9 cellular contexts compared by ENCODE assay signal in genomic region chr14:77005559-77005958, GRCh38.
"Had no signal": no experiment of that assay in that cellular context is flagged by ENCODE, and none has a peak within 500 bp of the region (broad histone marks: within the 10 kb centered on the region; RNA-seq: fewer than 3 reads in every experiment).

No MANE protein-coding gene starts in this region.

- H3K27ac ChIP-seq: dorsolateral prefrontal cortex, ovary had no signal

- H3K27me3 ChIP-seq: dorsolateral prefrontal cortex, ovary had no signal

- DNase-seq: activated CD4-positive, alpha-beta T cell treated with anti-CD3 and anti-CD28 coated beads, Interleukin-2, amount 50 U/mL, for 1 hour; activated CD4-positive, CD25-positive, alpha-beta regulatory T cell; activated naive CD4-positive, alpha-beta T cell treated with anti-CD3 and anti-CD28 coated beads, Interleukin-2, amount 50 U/mL, for 16 hours; activated T-cell treated with anti-CD3 and anti-CD28 coated beads for 4 hours; amniotic stem cell; dorsolateral prefrontal cortex; ovary; stimulated activated CD4-positive, alpha-beta T cell treated with anti-CD3 and anti-CD28 coated beads, Interleukin-4, amount 100 ng/mL, for 4 hours; T-cell had no signal

- ATAC-seq: T-cell had no signal

- H3K36me3 ChIP-seq: ovary had no signal

- H3K9me3 ChIP-seq: ovary had no signal

- H3K4me3 ChIP-seq: dorsolateral prefrontal cortex, ovary had no signal
